Comparison of ENCODE assay signal across 1 cellular context in genomic region chr3:72847751-72848702, GRCh38.
A peak's percentile ranks its signal among the peaks of the same experiment; 100 is the strongest.
TF ChIP-seq lines count a peak whose summit lies in the region.

TSS of gene SHQ1 (minus strand) at chr3:72848445. CDS start at chr3:72848340, 105 bp downstream.

TF ChIP-seq in GM12878, 131 proteins besides CTCF, POLR2A, EP300 and RAD21 (continued from another document):
- no peak for TF ChIP-seq SKIL (IDR thresholded peaks at IDR 0.05; ENCODE audit: low read depth, poor library complexity, severe bottlenecking)
- TF ChIP-seq TAF1 (IDR thresholded peaks at IDR 0.05; ENCODE audit: borderline replicate concordance, low read depth, low read length), result peak; percentile 54; the same call in 1 of the 2 replicates
- no peak for TF ChIP-seq ATF2 (IDR thresholded peaks at IDR 0.05; ENCODE audit: low read length)
- TF ChIP-seq ZNF384 (IDR thresholded peaks at IDR 0.05; ENCODE audit: borderline replicate concordance, low read depth, low read length), result no peak
- TF ChIP-seq IKZF1 (conservative IDR thresholded peaks at IDR 0.05), result peak; percentile 73; the same call in 1 of the 2 replicates
- TF ChIP-seq RCOR1 (conservative IDR thresholded peaks at IDR 0.05; ENCODE audit: low read depth, low read length), result 0 out of 2 replicates have a peak, but pooled peaks have one; percentile 41
- no peak for TF ChIP-seq ESRRA (IDR thresholded peaks at IDR 0.05; ENCODE audit: low read length)
- no peak for TF ChIP-seq ZBTB4 (CRISPR knock-in tag; IDR thresholded peaks at IDR 0.05)
- TF ChIP-seq POLR2AphosphoS5 (IDR thresholded peaks at IDR 0.05; ENCODE audit: low read length), result peak; percentile 78
- TF ChIP-seq ELK1 (IDR thresholded peaks at IDR 0.05; ENCODE audit: low read depth, low read length), result peak; percentile 64; the same call in 1 of the 2 replicates
- TF ChIP-seq GATAD2B (conservative IDR thresholded peaks at IDR 0.05; ENCODE audit: low read depth), result 0 out of 2 replicates have a peak, but pooled peaks have one; percentile 52
- no peak for TF ChIP-seq MYB (IDR thresholded peaks at IDR 0.05; ENCODE audit: borderline replicate concordance, low read depth, low read length)
- peak in 1 of 2 experiments; percentile 91; a peak in 2 of 4 replicates for TF ChIP-seq ETV6 (conservative IDR thresholded peaks at IDR 0.05 in 1 of 2, IDR thresholded peaks at IDR 0.05 in 1 of 2; ENCODE audit: borderline replicate concordance in 1 of 2, low read depth in 1 of 2)
- no peak for TF ChIP-seq ZNF274 (IDR thresholded peaks at IDR 0.05; ENCODE audit: insufficient read depth, insufficient read length)
- no peak for TF ChIP-seq TCF12 (IDR thresholded peaks at IDR 0.05; ENCODE audit: low read depth, low read length)
- TF ChIP-seq IKZF2 (IDR thresholded peaks at IDR 0.05), result peak in 1 of 2 experiments; percentile 31; a peak in 3 of 4 replicates
